ENCODE assay signal across 20 cellular contexts in genomic region chr10:128144547-128144946, GRCh38.
"Had no signal": no experiment of that assay in that cellular context is flagged by ENCODE, and none has a peak within 500 bp of the region (broad histone marks: within the 10 kb centered on the region; RNA-seq: fewer than 3 reads in every experiment).

No MANE protein-coding gene starts in this region.

- H3K9me3 Mint-ChIP-seq: nephron progenitor cell had no signal

- H3K27me3 Mint-ChIP-seq: activated B cell treated with CpG ODN at 0.5 μM for 24 hours; activated CD4-positive, alpha-beta T cell treated with anti-CD3 and anti-CD28 coated beads for 36 hours had no signal

- H3K4me3 Mint-ChIP-seq: activated B cell treated with CpG ODN at 0.5 μM for 24 hours; activated CD4-positive, alpha-beta T cell treated with anti-CD3 and anti-CD28 coated beads for 36 hours; brain; memory B cell; nephron progenitor cell had no signal

- H3K9me3 ChIP-seq: thoracic aorta, upper lobe of left lung had no signal

- H2AFZ ChIP-seq: parathyroid adenoma had no signal

- H3K4me1 ChIP-seq: parathyroid adenoma had no signal

- H3K4me1 Mint-ChIP-seq: brain had no signal

- H3K27ac Mint-ChIP-seq: activated B cell treated with CpG ODN at 0.5 μM for 24 hours; activated CD4-positive, alpha-beta T cell treated with anti-CD3 and anti-CD28 coated beads for 36 hours; activated naive CD4-positive, alpha-beta T cell treated with anti-CD3 and anti-CD28 coated beads, Interleukin-2, amount 50 U/mL, for 72 hours; brain; memory B cell; nephron progenitor cell had no signal

- DNase-seq: activated B cell treated with CpG ODN at 0.5 μM for 24 hours; activated CD4-positive, alpha-beta T cell treated with anti-CD3 and anti-CD28 coated beads for 36 hours; activated CD4-positive, alpha-beta T cell treated with anti-CD3 and anti-CD28 coated beads, Interleukin-2, amount 50 U/mL, for 4 hours; activated gamma-delta T cell; activated T-cell treated with anti-CD3 and anti-CD28 coated beads for 4 hours; aorta; effector CD8-positive, alpha-beta T cell; erythroblast; foreskin fibroblast; left colon; nephron progenitor cell; nucleus accumbens; right cardiac atrium; stimulated activated CD4-positive, alpha-beta T cell treated with anti-CD3 and anti-CD28 coated beads, Interleukin-1b, Interleukin-23, amount 100 ng/mL, for 48 hours; upper lobe of left lung had no signal

- H3K27ac ChIP-seq: parathyroid adenoma, thoracic aorta, upper lobe of left lung had no signal

- H3K36me3 Mint-ChIP-seq: brain had no signal

- H3K4me3 ChIP-seq: thoracic aorta, upper lobe of left lung had no signal

- H3K36me3 ChIP-seq: thoracic aorta, upper lobe of left lung had no signal

- H3K9ac ChIP-seq: parathyroid adenoma had no signal
